In genomic region chr1:206935491-206936067, GRCh38 we compare ENCODE assay signal across 8 cellular contexts. TPM values are rescaled to one million over a fixed set of nuclear protein-coding genes. Genes with fewer than 3 reads are reported as not detected.
DNase-seq lines count a peak whose midpoint lies in the region; ATAC-seq, FAIRE-seq and TF ChIP-seq lines count a peak whose summit lies in the region.

No MANE protein-coding gene starts in this region.

- peak; percentile 87 to 97 for ATAC-seq in A549
- peak; percentile 66 to 67 for ATAC-seq in naive thymus-derived CD8-positive, alpha-beta T cell
- ATAC-seq in GM19455 (IDR thresholded peaks at IDR 0.05; ENCODE audit: unreplicated experiment) = no peak

- H3K4me1 ChIP-seq in A549 = no peaks in the 10 kb centered on the region
- no peaks in the 10 kb centered on the region for H3K4me1 ChIP-seq in SJSA1 (replicated peaks)

- CTCF ChIA-PET in A549 (lab: Yijun Ruan, JAX) = interaction anchor here (0.8 to 7.8 kb wide), 13 partner anchors 9 to 201 kb away, joined by 3 to 63 read pairs (median 5); partner anchors contain the start of genes FCAMR and PIGR

- 80% methylated on average over 15 of the region's 19 CpGs for WGBS in A549 (ENCODE audit: missing lambda C conversion rate)

- TF ChIP-seq EP300 in A549 (IDR thresholded peaks at IDR 0.05) = no peak

- no peaks in the 10 kb centered on the region for H3K9me3 Mint-ChIP-seq in chondrocyte (ENCODE audit: low read depth)
- no peaks in the 10 kb centered on the region for H3K9me3 Mint-ChIP-seq in naive thymus-derived CD8-positive, alpha-beta T cell

- peak; percentile 41 to 63; a peak in 4 of 5 replicates for TF ChIP-seq RAD21 in A549 (conservative IDR thresholded peaks at IDR 0.05 in 1 of 2, IDR thresholded peaks at IDR 0.05 in 1 of 2)

- FAIRE-seq in A549 (lab: Jason Lieb, UNC) = no peak

- no peak overlapping the region for H3K4me3 ChIP-seq in A549
- no peak overlapping the region for H3K4me3 ChIP-seq in SJSA1

- H3K4me2 ChIP-seq in A549 = no peak overlapping the region

- TF ChIP-seq POLR2A in A549 (IDR thresholded peaks at IDR 0.05; ENCODE audit: low read length) = no peak

- H3K27ac Mint-ChIP-seq in chondrocyte (ENCODE audit: unreplicated experiment) = no peak overlapping the region
- H3K27ac Mint-ChIP-seq in naive thymus-derived CD8-positive, alpha-beta T cell = peak overlapping the region in 2 of 10 donors; percentile 1 to 43

- no peaks in the 10 kb centered on the region for H3K4me1 Mint-ChIP-seq in chondrocyte (ENCODE audit: low read depth)
- H3K4me1 Mint-ChIP-seq in naive thymus-derived CD8-positive, alpha-beta T cell = peaks cover 15 to 30% (median 29%) of the 10 kb centered on the region in 4 donors

- in situ Hi-C loops in GM13976 (cut with MboI; ENCODE audit: low sequenced_read_pairs, unreplicated experiment) = no loop called here

- H3K27me3 ChIP-seq in SJSA1 (replicated peaks) = no peaks in the 10 kb centered on the region

- H3K27ac ChIP-seq in A549 (no peak overlapping the region), SJSA1 (no peak overlapping the region)

- no peaks in the 10 kb centered on the region for H3K36me3 ChIP-seq in SJSA1

- no peak overlapping the region for H3K4me3 Mint-ChIP-seq in chondrocyte (ENCODE audit: unreplicated experiment)
- H3K4me3 Mint-ChIP-seq in naive thymus-derived CD8-positive, alpha-beta T cell = no peak overlapping the region

- no peaks in the 10 kb centered on the region for H3K9me3 ChIP-seq in A549
- no peaks in the 10 kb centered on the region for H3K9me3 ChIP-seq in SJSA1 (replicated peaks)

- H3K36me3 Mint-ChIP-seq in chondrocyte (ENCODE audit: low read depth) = no peaks in the 10 kb centered on the region
- no peaks in the 10 kb centered on the region for H3K36me3 Mint-ChIP-seq in naive thymus-derived CD8-positive, alpha-beta T cell

- peak; percentile 56 to 68 for DNase-seq in A549 (ENCODE audit: low read depth in 1 of 2, low spot score in 1 of 2)
- DNase-seq in GM13976 (ENCODE audit: low spot score) = peak; percentile 75
- DNase-seq in SJSA1 (ENCODE audit: low read depth in 1 of 2, low spot score in 2 of 2) = peak; percentile 21 to 61
- DNase-seq in chondrocyte (ENCODE audit: low spot score) = no peak
- DNase-seq in naive thymus-derived CD8-positive, alpha-beta T cell = peak in 8 of 10 donors; percentile 30 to 65 (median 42)
- no peak for DNase-seq in NCI-H510A treated with DMSO at 0.1 percent for 48 hours (lab: John Stamatoyannopoulos, UW)
- no peak for DNase-seq in SW 1271 (lab: John Stamatoyannopoulos, UW)

- TF ChIP-seq CTCF in A549 (IDR thresholded peaks at IDR 0.05) (peak; percentile 40), GM13976 (IDR thresholded peaks at IDR 0.05; ENCODE audit: borderline replicate concordance, control extremely low read depth, extremely low read depth, insufficient read depth, missing control alignments) (peak; percentile 53), chondrocyte (IDR thresholded peaks at IDR 0.05) (peak; percentile 54)

- POLR2A ChIA-PET in A549 (lab: Yijun Ruan, JAX) = no interaction called here
- POLR2A ChIA-PET in naive thymus-derived CD8-positive, alpha-beta T cell (lab: Charles Lee) = interaction anchor here (1.2 to 13.2 kb wide), 3 partner anchors 9 to 31 kb away, joined by 4 to 407 read pairs (median 256); partner anchors contain the start of gene FCMR

- peaks cover 8% of the 10 kb centered on the region for H3K27me3 Mint-ChIP-seq in chondrocyte (ENCODE audit: low read depth)
- no peaks in the 10 kb centered on the region for H3K27me3 Mint-ChIP-seq in naive thymus-derived CD8-positive, alpha-beta T cell

TF ChIP-seq in A549, 52 proteins besides CTCF, POLR2A, EP300 and RAD21:
- TF ChIP-seq FOXS1 (CRISPR knock-in tag; IDR thresholded peaks at IDR 0.05) (no peak), SMC3 (IDR thresholded peaks at IDR 0.05) (peak; percentile 62)
TF ChIP-seq in A549: peak in this region for 1.

RNA-seq across cellular contexts. Expression of gene PIGR, which starts 10.7 kb away (rescaled TPM):
- polyA plus RNA-seq in A549 (2011; rRNA removed) (0.01 and 0.03 TPM in 2 replicates), A549 (2017; fragmentation: RNase III; extraction: RNeasy Plus Mini Kit Qiagen cat#74134 plus additional on column Dnase treatment) (not detected in 3 replicates)
- polyA plus RNA-seq in A549 (2012; cell fraction: cytosol; rRNA removed) = 0.01 TPM in 1 of 2 replicates, not detected in the other
- polyA plus RNA-seq in A549 (2012; cell fraction: nucleus; rRNA removed) = 0.01 TPM in 2 replicates
- not detected in 2 replicates for polyA minus RNA-seq in A549 (2011; rRNA and poly(A)+ RNA removed)
- total RNA-seq in SJSA1 (2014; rRNA removed; shearing (Covaris generic)) = not detected in 2 replicates
- not detected in 3 replicates for total RNA-seq in chondrocyte
- total RNA-seq in naive thymus-derived CD8-positive, alpha-beta T cell = not detected
- under 1 TPM in 1 of 3 donors, not detected in 2; 0.03 TPM for polyA plus RNA-seq in naive thymus-derived CD8-positive, alpha-beta T cell

RNA-seq across cellular contexts. Expression of gene FCMR, which starts 13.8 kb away (rescaled TPM):
- polyA plus RNA-seq in A549 (2011; rRNA removed) (0.19 and 0.73 TPM in 2 replicates), A549 (2017; fragmentation: RNase III; extraction: RNeasy Plus Mini Kit Qiagen cat#74134 plus additional on column Dnase treatment) (0.93 to 1.3 TPM (median 1.0 TPM) in 3 replicates)
- 0.94 and 1.2 TPM in 2 replicates for polyA plus RNA-seq in A549 (2012; cell fraction: cytosol; rRNA removed)
- polyA plus RNA-seq in A549 (2012; cell fraction: nucleus; rRNA removed) = 0.58 and 0.61 TPM in 2 replicates
- 0.58 and 0.91 TPM in 2 replicates for polyA minus RNA-seq in A549 (2011; rRNA and poly(A)+ RNA removed)
- 2.0 and 11.7 TPM in 2 replicates for total RNA-seq in SJSA1 (2014; rRNA removed; shearing (Covaris generic))
- not detected in 3 replicates for total RNA-seq in chondrocyte
- 100 to 1,000 TPM; 742 to 747 TPM for total RNA-seq in naive thymus-derived CD8-positive, alpha-beta T cell
- polyA plus RNA-seq in naive thymus-derived CD8-positive, alpha-beta T cell = 100 to 1,000 TPM; 536 to 869 (median 596) TPM

RNA-seq across cellular contexts. Expression of gene FCAMR, which starts 34.7 kb away (rescaled TPM):
- polyA plus RNA-seq in A549 (2011; rRNA removed) (not detected in 2 replicates), A549 (2017; fragmentation: RNase III; extraction: RNeasy Plus Mini Kit Qiagen cat#74134 plus additional on column Dnase treatment) (not detected in 3 replicates)
- not detected in 2 replicates for polyA plus RNA-seq in A549 (2012; cell fraction: cytosol; rRNA removed)
- polyA plus RNA-seq in A549 (2012; cell fraction: nucleus; rRNA removed) = 0.04 TPM in 1 of 2 replicates, not detected in the other
- polyA minus RNA-seq in A549 (2011; rRNA and poly(A)+ RNA removed) = not detected in 2 replicates
- not detected in 2 replicates for total RNA-seq in SJSA1 (2014; rRNA removed; shearing (Covaris generic))
- not detected in 3 replicates for total RNA-seq in chondrocyte
- not detected for total RNA-seq in naive thymus-derived CD8-positive, alpha-beta T cell
- not detected for polyA plus RNA-seq in naive thymus-derived CD8-positive, alpha-beta T cell

RNA-seq across cellular contexts. Expression of gene IL24, which starts 38.3 kb away (rescaled TPM):
- polyA plus RNA-seq in A549 (2011; rRNA removed) (0.04 and 0.12 TPM in 2 replicates), A549 (2017; fragmentation: RNase III; extraction: RNeasy Plus Mini Kit Qiagen cat#74134 plus additional on column Dnase treatment) (0.07 TPM in 1 of 3 replicates, not detected in the others)
- polyA plus RNA-seq in A549 (2012; cell fraction: cytosol; rRNA removed) = not detected in 2 replicates
- 0.02 TPM in 1 of 2 replicates, not detected in the other for polyA plus RNA-seq in A549 (2012; cell fraction: nucleus; rRNA removed)
- polyA minus RNA-seq in A549 (2011; rRNA and poly(A)+ RNA removed) = not detected in 2 replicates
- total RNA-seq in SJSA1 (2014; rRNA removed; shearing (Covaris generic)) = 1.5 and 3.5 TPM in 2 replicates
- not detected in 3 replicates for total RNA-seq in chondrocyte
- not detected for total RNA-seq in naive thymus-derived CD8-positive, alpha-beta T cell
- 10 to 100 TPM; 16.3 to 29.8 (median 19.3) TPM for polyA plus RNA-seq in naive thymus-derived CD8-positive, alpha-beta T cell

Comparison
In these comparisons a context has a peak if more than half of its experiments do, and no peak if none do; other contexts are left out.
1. DNase-seq: peak in A549 (2 of 2), GM13976 (single experiment), SJSA1 (2 of 2) and naive thymus-derived CD8-positive, alpha-beta T cell (8 of 10); none in chondrocyte (single experiment), NCI-H510A treated with DMSO at 0.1 percent for 48 hours (single experiment) and SW 1271 (0 of 2).
2. RNA of gene FCMR, which starts 13.8 kb away (total RNA-seq): 742 to 747 TPM in naive thymus-derived CD8-positive, alpha-beta T cell; 2.0 to 11.7 TPM in SJSA1 and not detected in chondrocyte; every median in the first group is over 10 times any median in the second.
3. Peak in every context shown above with its lines, with median percentiles within 50 percentile points of each other: CTCF ChIP-seq.